In genomic region chr9:125475385-125475784, GRCh38 we compare ENCODE assay signal across 2 cellular contexts.
TF ChIP-seq lines count a peak whose summit lies in the region.

No MANE protein-coding gene starts in this region.

TF ChIP-seq in liver, 16 proteins besides CTCF, POLR2A, EP300 and RAD21 (continued from another document):
- TF ChIP-seq HNF4G (IDR thresholded peaks at IDR 0.05) (no peak), EGR1 (IDR thresholded peaks at IDR 0.05; ENCODE audit: low read depth in 2 of 2) (no peak), RXRA (IDR thresholded peaks at IDR 0.05) (peak; percentile 79 to 87), YY1 (IDR thresholded peaks at IDR 0.05) (peak; percentile 65), FOXA1 (IDR thresholded peaks at IDR 0.05) (peak; percentile 51), TAF1 (conservative IDR thresholded peaks at IDR 0.05) (peak; percentile 24), SP1 (IDR thresholded peaks at IDR 0.05) (peak; percentile 59), NR2F2 (IDR thresholded peaks at IDR 0.05) (no peak), ATF3 (IDR thresholded peaks at IDR 0.05) (no peak), GABPA (IDR thresholded peaks at IDR 0.05 in 1 of 2, conservative IDR thresholded peaks at IDR 0.05 in 1 of 2) (no peak), JUND (IDR thresholded peaks at IDR 0.05) (peak; percentile 37 to 71), HNF4A (conservative IDR thresholded peaks at IDR 0.05) (peak; percentile 69 to 80)
- TF ChIP-seq, protein P1, sequence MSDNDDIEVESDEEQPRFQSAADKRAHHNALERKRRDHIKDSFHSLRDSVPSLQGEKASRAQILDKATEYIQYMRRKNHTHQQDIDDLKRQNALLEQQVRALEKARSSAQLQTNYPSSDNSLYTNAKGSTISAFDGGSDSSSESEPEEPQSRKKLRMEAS (IDR thresholded peaks at IDR 0.05) = peak; percentile 37
- TF ChIP-seq, protein P2, sequence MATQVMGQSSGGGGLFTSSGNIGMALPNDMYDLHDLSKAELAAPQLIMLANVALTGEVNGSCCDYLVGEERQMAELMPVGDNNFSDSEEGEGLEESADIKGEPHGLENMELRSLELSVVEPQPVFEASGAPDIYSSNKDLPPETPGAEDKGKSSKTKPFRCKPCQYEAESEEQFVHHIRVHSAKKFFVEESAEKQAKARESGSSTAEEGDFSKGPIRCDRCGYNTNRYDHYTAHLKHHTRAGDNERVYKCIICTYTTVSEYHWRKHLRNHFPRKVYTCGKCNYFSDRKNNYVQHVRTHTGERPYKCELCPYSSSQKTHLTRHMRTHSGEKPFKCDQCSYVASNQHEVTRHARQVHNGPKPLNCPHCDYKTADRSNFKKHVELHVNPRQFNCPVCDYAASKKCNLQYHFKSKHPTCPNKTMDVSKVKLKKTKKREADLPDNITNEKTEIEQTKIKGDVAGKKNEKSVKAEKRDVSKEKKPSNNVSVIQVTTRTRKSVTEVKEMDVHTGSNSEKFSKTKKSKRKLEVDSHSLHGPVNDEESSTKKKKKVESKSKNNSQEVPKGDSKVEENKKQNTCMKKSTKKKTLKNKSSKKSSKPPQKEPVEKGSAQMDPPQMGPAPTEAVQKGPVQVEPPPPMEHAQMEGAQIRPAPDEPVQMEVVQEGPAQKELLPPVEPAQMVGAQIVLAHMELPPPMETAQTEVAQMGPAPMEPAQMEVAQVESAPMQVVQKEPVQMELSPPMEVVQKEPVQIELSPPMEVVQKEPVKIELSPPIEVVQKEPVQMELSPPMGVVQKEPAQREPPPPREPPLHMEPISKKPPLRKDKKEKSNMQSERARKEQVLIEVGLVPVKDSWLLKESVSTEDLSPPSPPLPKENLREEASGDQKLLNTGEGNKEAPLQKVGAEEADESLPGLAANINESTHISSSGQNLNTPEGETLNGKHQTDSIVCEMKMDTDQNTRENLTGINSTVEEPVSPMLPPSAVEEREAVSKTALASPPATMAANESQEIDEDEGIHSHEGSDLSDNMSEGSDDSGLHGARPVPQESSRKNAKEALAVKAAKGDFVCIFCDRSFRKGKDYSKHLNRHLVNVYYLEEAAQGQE (IDR thresholded peaks at IDR 0.05) = peak; percentile 90
- TF ChIP-seq, protein P3, sequence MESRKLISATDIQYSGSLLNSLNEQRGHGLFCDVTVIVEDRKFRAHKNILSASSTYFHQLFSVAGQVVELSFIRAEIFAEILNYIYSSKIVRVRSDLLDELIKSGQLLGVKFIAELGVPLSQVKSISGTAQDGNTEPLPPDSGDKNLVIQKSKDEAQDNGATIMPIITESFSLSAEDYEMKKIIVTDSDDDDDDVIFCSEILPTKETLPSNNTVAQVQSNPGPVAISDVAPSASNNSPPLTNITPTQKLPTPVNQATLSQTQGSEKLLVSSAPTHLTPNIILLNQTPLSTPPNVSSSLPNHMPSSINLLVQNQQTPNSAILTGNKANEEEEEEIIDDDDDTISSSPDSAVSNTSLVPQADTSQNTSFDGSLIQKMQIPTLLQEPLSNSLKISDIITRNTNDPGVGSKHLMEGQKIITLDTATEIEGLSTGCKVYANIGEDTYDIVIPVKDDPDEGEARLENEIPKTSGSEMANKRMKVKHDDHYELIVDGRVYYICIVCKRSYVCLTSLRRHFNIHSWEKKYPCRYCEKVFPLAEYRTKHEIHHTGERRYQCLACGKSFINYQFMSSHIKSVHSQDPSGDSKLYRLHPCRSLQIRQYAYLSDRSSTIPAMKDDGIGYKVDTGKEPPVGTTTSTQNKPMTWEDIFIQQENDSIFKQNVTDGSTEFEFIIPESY (IDR thresholded peaks at IDR 0.05) = peak; percentile 26

TF ChIP-seq in HepG2, 621 proteins besides CTCF, POLR2A, EP300 and RAD21 (continued from another document):
- TF ChIP-seq NFE2L1 (CRISPR knock-in tag; IDR thresholded peaks at IDR 0.05; ENCODE audit: borderline replicate concordance) (no peak), ZSCAN21 (CRISPR knock-in tag; IDR thresholded peaks at IDR 0.05; ENCODE audit: borderline replicate concordance) (no peak), ZNF713 (CRISPR knock-in tag; IDR thresholded peaks at IDR 0.05) (no peak), ZNF530 (CRISPR knock-in tag; IDR thresholded peaks at IDR 0.05; ENCODE audit: low read depth) (no peak), PAF1 (CRISPR knock-in tag; IDR thresholded peaks at IDR 0.05) (no peak), REPIN1 (CRISPR knock-in tag; IDR thresholded peaks at IDR 0.05; ENCODE audit: borderline replicate concordance, low read depth) (no peak), XRCC5 (optimal IDR thresholded peaks at IDR 0.05; ENCODE audit: low read length) (no peak), RCOR2 (CRISPR knock-in tag; IDR thresholded peaks at IDR 0.05) (no peak), FOSL2 (CRISPR knock-in tag; IDR thresholded peaks at IDR 0.05) (no peak), ZNF205 (CRISPR knock-in tag; IDR thresholded peaks at IDR 0.05) (no peak), RBM39 (IDR thresholded peaks at IDR 0.05; ENCODE audit: low read depth, low read length, poor library complexity, severe bottlenecking) (no peak), SSRP1 (CRISPR knock-in tag; IDR thresholded peaks at IDR 0.05) (no peak), ZSCAN9 (CRISPR knock-in tag; IDR thresholded peaks at IDR 0.05; ENCODE audit: borderline replicate concordance) (no peak)
- TF ChIP-seq, protein P4, sequence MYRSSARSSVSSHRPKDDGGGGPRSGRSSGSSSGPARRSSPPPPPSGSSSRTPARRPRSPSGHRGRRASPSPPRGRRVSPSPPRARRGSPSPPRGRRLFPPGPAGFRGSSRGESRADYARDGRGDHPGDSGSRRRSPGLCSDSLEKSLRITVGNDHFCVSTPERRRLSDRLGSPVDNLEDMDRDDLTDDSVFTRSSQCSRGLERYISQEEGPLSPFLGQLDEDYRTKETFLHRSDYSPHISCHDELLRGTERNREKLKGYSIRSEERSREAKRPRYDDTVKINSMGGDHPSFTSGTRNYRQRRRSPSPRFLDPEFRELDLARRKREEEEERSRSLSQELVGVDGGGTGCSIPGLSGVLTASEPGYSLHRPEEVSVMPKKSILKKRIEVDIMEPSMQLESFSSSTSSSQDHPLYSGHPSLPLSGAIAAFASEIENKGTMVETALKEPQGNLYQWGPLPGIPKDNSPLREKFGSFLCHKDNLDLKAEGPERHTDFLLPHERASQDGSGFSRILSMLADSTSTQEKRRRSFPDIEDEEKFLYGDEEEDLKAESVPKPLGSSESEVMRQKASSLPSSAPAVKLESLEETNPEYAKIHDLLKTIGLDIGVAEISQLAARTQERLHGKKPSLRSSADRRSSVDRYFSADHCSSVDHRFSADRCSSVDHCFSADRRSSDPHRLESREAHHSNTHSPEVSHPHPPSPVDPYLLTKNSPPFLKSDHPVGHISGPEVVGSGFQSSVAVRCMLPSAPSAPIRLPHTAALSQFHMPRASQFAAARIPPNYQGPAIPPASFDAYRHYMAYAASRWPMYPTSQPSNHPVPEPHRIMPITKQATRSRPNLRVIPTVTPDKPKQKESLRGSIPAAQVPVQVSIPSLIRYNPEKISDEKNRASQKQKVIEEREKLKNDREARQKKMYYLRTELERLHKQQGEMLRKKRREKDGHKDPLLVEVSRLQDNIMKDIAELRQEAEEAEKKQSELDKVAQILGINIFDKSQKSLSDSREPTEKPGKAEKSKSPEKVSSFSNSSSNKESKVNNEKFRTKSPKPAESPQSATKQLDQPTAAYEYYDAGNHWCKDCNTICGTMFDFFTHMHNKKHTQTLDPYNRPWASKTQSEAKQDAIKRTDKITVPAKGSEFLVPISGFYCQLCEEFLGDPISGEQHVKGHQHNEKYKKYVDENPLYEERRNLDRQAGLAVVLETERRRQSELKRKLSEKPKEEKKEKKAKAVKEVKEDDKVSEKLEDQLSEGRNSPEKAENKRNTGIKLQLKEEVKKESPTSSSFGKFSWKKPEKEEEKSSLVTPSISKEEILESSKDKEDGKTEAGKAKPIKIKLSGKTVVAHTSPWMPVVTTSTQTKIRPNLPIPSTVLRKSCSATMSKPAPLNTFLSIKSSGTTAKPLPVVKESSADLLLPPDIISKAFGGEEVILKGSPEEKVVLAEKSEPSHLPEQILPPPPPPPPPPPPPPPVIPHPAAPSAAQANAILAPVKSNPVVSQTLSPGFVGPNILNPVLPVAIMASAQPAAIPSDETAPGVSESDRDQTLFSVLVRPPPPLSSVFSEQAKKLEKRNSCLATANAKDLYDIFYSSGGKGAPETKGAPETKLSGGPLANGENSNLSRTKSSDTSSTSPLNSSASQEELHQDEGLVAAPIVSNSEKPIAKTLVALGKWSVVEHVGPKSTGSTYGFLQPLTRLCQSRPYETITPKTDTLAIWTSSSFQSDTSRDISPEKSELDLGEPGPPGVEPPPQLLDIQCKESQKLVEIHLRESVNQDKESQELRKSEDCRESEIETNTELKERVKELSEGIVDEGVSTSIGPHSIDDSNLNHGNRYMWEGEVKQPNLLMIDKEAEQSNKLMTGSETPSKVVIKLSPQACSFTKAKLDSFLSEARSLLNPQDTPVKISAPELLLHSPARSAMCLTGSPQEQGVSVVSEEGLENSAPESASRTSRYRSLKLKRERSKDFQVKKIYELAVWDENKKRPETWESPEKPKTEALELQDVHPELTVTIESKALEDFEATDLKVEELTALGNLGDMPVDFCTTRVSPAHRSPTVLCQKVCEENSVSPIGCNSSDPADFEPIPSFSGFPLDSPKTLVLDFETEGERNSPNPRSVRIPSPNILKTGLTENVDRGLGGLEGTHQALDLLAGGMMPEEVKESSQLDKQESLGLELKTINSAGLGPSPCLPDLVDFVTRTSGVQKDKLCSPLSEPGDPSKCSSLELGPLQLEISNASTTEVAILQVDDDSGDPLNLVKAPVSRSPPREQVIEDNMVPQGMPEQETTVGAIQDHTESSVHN (CRISPR knock-in tag; IDR thresholded peaks at IDR 0.05) = no peak
